ENCODE assay signal across 20 cellular contexts in the genomic region with DNA sequence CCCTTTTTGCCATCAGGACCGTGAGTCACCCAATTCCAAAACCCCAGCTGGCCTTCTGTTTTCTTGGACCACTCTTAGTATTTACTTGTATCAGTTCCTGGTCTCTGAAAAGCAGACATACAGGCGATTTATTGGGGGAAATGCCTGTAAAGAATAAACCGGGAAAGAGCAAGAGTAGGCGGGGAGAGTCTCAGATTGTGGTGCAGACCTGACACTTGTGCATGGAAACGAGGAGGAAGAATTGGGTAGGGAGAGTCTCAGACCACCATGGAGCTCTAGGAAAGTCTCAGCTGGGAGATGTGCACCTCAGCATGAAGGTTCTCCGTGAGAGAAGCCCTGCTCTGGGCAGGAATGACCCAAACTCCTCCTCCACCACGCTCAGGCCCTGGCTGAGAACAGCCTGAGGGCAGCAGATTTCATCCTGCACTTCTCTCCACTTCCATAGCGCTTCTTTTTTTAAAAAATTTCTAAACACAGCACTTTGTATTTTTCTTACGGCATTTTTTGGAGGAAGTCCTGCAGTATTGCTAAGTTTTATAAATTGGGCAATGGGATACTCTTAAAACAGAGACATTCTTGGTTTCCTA. TPM values are rescaled to one million over a fixed set of nuclear protein-coding genes. Genes with fewer than 3 reads are reported as not detected.
A peak's percentile ranks its signal among the peaks of the same experiment; 100 is the strongest.
DNase-seq lines count a peak whose midpoint lies in the region; ATAC-seq, FAIRE-seq and TF ChIP-seq lines count a peak whose summit lies in the region.
"Had no signal": no experiment of that assay in that cellular context is flagged by ENCODE, and none has a peak within 500 bp of the region (broad histone marks: within the 10 kb centered on the region; RNA-seq: fewer than 3 reads in every experiment).

No MANE protein-coding gene starts in this region.

- H3K14ac ChIP-seq in mesenchymal stem cell (ENCODE audit: low read length in 2 of 2) = no peak overlapping the region

- H3K27ac ChIP-seq in HEK293 (ENCODE audit: extremely low read depth, low read depth, low read length) = no peak overlapping the region
- no peak overlapping the region for H3K27ac ChIP-seq in mesenchymal stem cell (ENCODE audit: low read length, poor library complexity, severe bottlenecking)
- no peak overlapping the region for H3K27ac ChIP-seq in smooth muscle cell (ENCODE audit: low read depth)
- H3K27ac ChIP-seq: HL-60 had no signal

- H3K4me3 ChIP-seq in HEK293 (ENCODE audit: low read depth, low read length) (no peak overlapping the region), mesenchymal stem cell (ENCODE audit: insufficient read depth in 1 of 2, low read depth in 1 of 2, low read length in 2 of 2) (no peak overlapping the region), smooth muscle cell (no peak overlapping the region)

- no peak overlapping the region for H3K27ac Mint-ChIP-seq in stimulated activated naive B cell treated with anti-CD40 and anti-IgM and Interleukin-4, amounts not matched to agents 10 μg/mL and 1 μg/mL and 100 μg/mL, for 72 hours
- H3K27ac Mint-ChIP-seq: CD4-positive, CD25-positive, alpha-beta regulatory T cell had no signal

- ATAC-seq in stimulated activated naive B cell treated with anti-CD40 and anti-IgM and Interleukin-4, amounts not matched to agents 10 μg/mL and 1 μg/mL and 100 μg/mL, for 72 hours (replicated peaks) = no peak

- no peak overlapping the region for H2BK5ac ChIP-seq in mesenchymal stem cell (ENCODE audit: low read depth, low read length, poor library complexity, severe bottlenecking)

- no peaks in the 10 kb centered on the region for H3K79me1 ChIP-seq in mesenchymal stem cell (replicated peaks; ENCODE audit: low read length, poor library complexity, severe bottlenecking)

- POLR2A ChIA-PET in HEK293 (lab: Yijun Ruan, JAX) = no interaction called here

- no peaks in the 10 kb centered on the region for H3K79me2 ChIP-seq in smooth muscle cell (ENCODE audit: low read depth)

- no peak overlapping the region for H3K4me3 Mint-ChIP-seq in stimulated activated naive B cell treated with anti-CD40 and anti-IgM and Interleukin-4, amounts not matched to agents 10 μg/mL and 1 μg/mL and 100 μg/mL, for 72 hours
- H3K4me3 Mint-ChIP-seq: CD8-positive, alpha-beta memory T cell; H9 had no signal

- peaks cover 0 to 4% of the 10 kb centered on the region in 2 donors for H3K36me3 Mint-ChIP-seq in stimulated activated naive B cell treated with anti-CD40 and anti-IgM and Interleukin-4, amounts not matched to agents 10 μg/mL and 1 μg/mL and 100 μg/mL, for 72 hours

- H3K27me3 Mint-ChIP-seq in stimulated activated naive B cell treated with anti-CD40 and anti-IgM and Interleukin-4, amounts not matched to agents 10 μg/mL and 1 μg/mL and 100 μg/mL, for 72 hours = peaks cover 9 to 12% of the 10 kb centered on the region in 2 donors

- no peak overlapping the region for H4K91ac ChIP-seq in mesenchymal stem cell (ENCODE audit: low read length)

- no peak overlapping the region for H2BK15ac ChIP-seq in mesenchymal stem cell (ENCODE audit: low read depth, poor library complexity, severe bottlenecking)

- H2AK5ac ChIP-seq in mesenchymal stem cell (ENCODE audit: low read length, severe bottlenecking) = no peak overlapping the region

- H3F3A ChIP-seq in smooth muscle cell (ENCODE audit: low read depth) = no peaks in the 10 kb centered on the region

- CTCF ChIA-PET in HEK293 (lab: Yijun Ruan, JAX) = interaction anchor here (1.1 to 1.6 kb wide), 2 partner anchors 47 to 56 kb away, joined by 5 read pairs; no protein-coding TSS in a partner anchor

- H4K20me1 ChIP-seq in smooth muscle cell (ENCODE audit: low read depth) = no peaks in the 10 kb centered on the region

- 55% methylated on average over 7 of the region's 9 CpGs for WGBS in mesenchymal stem cell
- WGBS in smooth muscle cell (ENCODE audit: low lambda C conversion rate) = 53% methylated on average over 9 of the region's 9 CpGs

- no peak overlapping the region for H3K4ac ChIP-seq in mesenchymal stem cell (ENCODE audit: low read depth in 1 of 2, low read length in 2 of 2)

- H2AFZ ChIP-seq in mesenchymal stem cell (ENCODE audit: low read depth, low read length) = no peak overlapping the region
- H2AFZ ChIP-seq in smooth muscle cell (ENCODE audit: low read depth) = peak overlapping the region; percentile 21

- no peak overlapping the region for H3K18ac ChIP-seq in mesenchymal stem cell (ENCODE audit: low read depth in 1 of 2, low read length in 2 of 2)

- no peak overlapping the region for H2BK12ac ChIP-seq in mesenchymal stem cell (ENCODE audit: low read length in 2 of 2)

- no peak overlapping the region for H3K9ac ChIP-seq in mesenchymal stem cell (ENCODE audit: low read length)
- no peak overlapping the region for H3K9ac ChIP-seq in smooth muscle cell (ENCODE audit: low read depth)

- TF ChIP-seq CTCF in HEK293 (tag by site-specific recombination; IDR thresholded peaks at IDR 0.05) (no peak), smooth muscle cell (IDR thresholded peaks at IDR 0.05; ENCODE audit: borderline replicate concordance, insufficient read depth, poor library complexity, severe bottlenecking) (no peak)

- H3K36me3 ChIP-seq in HEK293 (ENCODE audit: control insufficient read depth in 2 of 2, insufficient read depth in 1 of 2, low read length in 2 of 2) = no peaks in the 10 kb centered on the region
- H3K36me3 ChIP-seq in mesenchymal stem cell (ENCODE audit: control insufficient read depth in 1 of 2, insufficient read depth in 2 of 2, low read depth in 1 of 2, low read length in 2 of 2) = no peaks in the 10 kb centered on the region
- no peaks in the 10 kb centered on the region for H3K36me3 ChIP-seq in smooth muscle cell (ENCODE audit: low read depth)
- H3K36me3 ChIP-seq: BE2C had no signal

- H3K4me2 ChIP-seq in mesenchymal stem cell (ENCODE audit: low read length, poor library complexity, severe bottlenecking) = no peak overlapping the region
- no peak overlapping the region for H3K4me2 ChIP-seq in smooth muscle cell

- DNase-seq in RPMI7951 (ENCODE audit: low read depth) = peak; percentile 16
- no peak for DNase-seq in mesenchymal stem cell
- no peak for DNase-seq in smooth muscle cell (lab: John Stamatoyannopoulos, UW; ENCODE audit: unreplicated experiment)
- DNase-seq in stimulated activated naive B cell treated with anti-CD40 and anti-IgM and Interleukin-4, amounts not matched to agents 10 μg/mL and 1 μg/mL and 100 μg/mL, for 72 hours = no peak
- no peak for DNase-seq in frontal cortex (ENCODE audit: low spot score in 2 of 2)
- DNase-seq in EL = no peak
- DNase-seq: ACHN; BE2C; C1 segment of cervical spinal cord; CD4-positive, CD25-positive, alpha-beta regulatory T cell; CD8-positive, alpha-beta memory T cell; COR-L47; DMS 273 treated with DMSO at 0.1 percent for 48 hours; GF-D8; GOT3; H9; KG1 had no signal

- H3K9me3 Mint-ChIP-seq in stimulated activated naive B cell treated with anti-CD40 and anti-IgM and Interleukin-4, amounts not matched to agents 10 μg/mL and 1 μg/mL and 100 μg/mL, for 72 hours = peaks cover 0 to under 1% of the 10 kb centered on the region in 2 donors

- H2BK120ac ChIP-seq in mesenchymal stem cell (ENCODE audit: low read depth, low read length) = peak overlapping the region; percentile 34

- H3K27me3 ChIP-seq in mesenchymal stem cell (ENCODE audit: control insufficient read depth in 1 of 2, insufficient read depth in 1 of 2, low read length in 2 of 2) (peaks cover 0 to 20% of the 10 kb centered on the region in 2 experiments), smooth muscle cell (ENCODE audit: low read depth) (no peaks in the 10 kb centered on the region)
- H3K27me3 ChIP-seq: BE2C had no signal

- FAIRE-seq in frontal cortex (lab: Jason Lieb, UNC) = no peak
- FAIRE-seq: A204.1 had no signal

- peaks cover 0 to 2% of the 10 kb centered on the region in 2 donors for H3K4me1 Mint-ChIP-seq in stimulated activated naive B cell treated with anti-CD40 and anti-IgM and Interleukin-4, amounts not matched to agents 10 μg/mL and 1 μg/mL and 100 μg/mL, for 72 hours
- H3K4me1 Mint-ChIP-seq: H9 had no signal

- no peak overlapping the region for H4K8ac ChIP-seq in mesenchymal stem cell (ENCODE audit: low read length)

- H3K9me3 ChIP-seq in HEK293 (ENCODE audit: control insufficient read depth, insufficient read depth, low read depth, low read length) = no peaks in the 10 kb centered on the region
- H3K9me3 ChIP-seq in mesenchymal stem cell (ENCODE audit: control insufficient read depth, low read length) = peaks cover 7% of the 10 kb centered on the region
- no peaks in the 10 kb centered on the region for H3K9me3 ChIP-seq in smooth muscle cell (replicated peaks; ENCODE audit: low read depth)
- H3K9me3 ChIP-seq: BE2C had no signal

- H3K4me1 ChIP-seq in HEK293 (ENCODE audit: control insufficient read depth, insufficient read depth, low read length) (no peaks in the 10 kb centered on the region), mesenchymal stem cell (ENCODE audit: control insufficient read depth, insufficient read depth, low read depth, low read length) (peaks cover 1% of the 10 kb centered on the region), smooth muscle cell (ENCODE audit: low read depth) (no peaks in the 10 kb centered on the region)
- H3K4me1 ChIP-seq: BE2C had no signal

- no peak overlapping the region for H3K23ac ChIP-seq in mesenchymal stem cell (ENCODE audit: low read length in 2 of 2)

TF ChIP-seq in HEK293, 187 proteins besides CTCF, POLR2A, EP300 and RAD21:
- TF ChIP-seq ZIC2 (tag by site-specific recombination; IDR thresholded peaks at IDR 0.05) = no peak
- peak; percentile 57; the same call in 1 of the 2 replicates for TF ChIP-seq ZNF132 (tag by site-specific recombination; IDR thresholded peaks at IDR 0.05; ENCODE audit: borderline replicate concordance)

RNA-seq across cellular contexts. Expression of a gene that starts 6.1 kb away (rescaled TPM):
- 71.9 and 92.0 TPM in 2 replicates for total RNA-seq in RPMI7951 (2014; rRNA removed; shearing (Covaris generic))
- polyA plus RNA-seq in mesenchymal stem cell (2013, experiment 1 of 2) = 14.7 TPM
- polyA plus RNA-seq in mesenchymal stem cell (2013, experiment 2 of 2) = 15.4 TPM
- total RNA-seq in smooth muscle cell (123 and 132 TPM in 2 replicates), frontal cortex (102 TPM)
- 15.4 and 24.3 TPM in 2 replicates for polyA plus RNA-seq in smooth muscle cell

RNA-seq across cellular contexts. Expression of a gene that starts 12.1 kb away (rescaled TPM):
- total RNA-seq in RPMI7951 (2014; rRNA removed; shearing (Covaris generic)) = 11.5 and 11.7 TPM in 2 replicates
- 5.1 TPM for polyA plus RNA-seq in mesenchymal stem cell (2013, experiment 1 of 2)
- polyA plus RNA-seq in mesenchymal stem cell (2013, experiment 2 of 2) = 5.1 TPM
- total RNA-seq in smooth muscle cell (12.6 and 22.6 TPM in 2 replicates), frontal cortex (18.8 TPM)
- polyA plus RNA-seq in smooth muscle cell = 26.4 and 34.7 TPM in 2 replicates
